Comparison of ENCODE assay signal across 11 cellular contexts in the genomic region with DNA sequence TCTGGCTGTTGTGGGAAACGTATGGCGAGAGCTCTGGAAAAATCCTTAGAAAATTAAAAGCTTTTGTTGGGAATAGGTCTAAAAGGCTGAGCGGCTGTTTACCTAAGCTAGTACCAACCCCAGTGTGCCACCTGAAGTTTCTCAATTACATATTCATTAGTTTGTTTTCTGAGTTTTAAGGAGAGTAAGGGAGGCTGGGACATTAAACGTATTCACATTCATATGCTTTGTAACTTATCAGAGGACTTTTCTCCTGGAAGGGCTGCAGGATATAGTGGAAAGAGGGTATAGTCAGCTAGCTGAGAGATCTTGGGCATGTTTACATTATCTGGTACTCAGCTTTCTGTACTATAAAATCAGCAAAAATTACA. TPM values are rescaled to one million over a fixed set of nuclear protein-coding genes. Genes with fewer than 3 reads are reported as not detected.
DNase-seq lines count a peak whose midpoint lies in the region; ATAC-seq, FAIRE-seq and TF ChIP-seq lines count a peak whose summit lies in the region.
"Had no signal": no experiment of that assay in that cellular context is flagged by ENCODE, and none has a peak within 500 bp of the region (broad histone marks: within the 10 kb centered on the region; RNA-seq: fewer than 3 reads in every experiment).

No MANE protein-coding gene starts in this region.

- intact Hi-C loops in IMR-90 (cut with micrococcal nuclease) (loop anchor here (5.0 kb wide), 3 partner anchors 85 to 390 kb away; no protein-coding TSS in a partner anchor), thyroid gland (cut with DNase I) (loop anchor here (10.0 kb wide), 1 partner anchor 127 kb away; no protein-coding TSS in a partner anchor)

- peak overlapping the region; percentile 57; the same call in 1 of the 3 replicates for H2BK15ac ChIP-seq in IMR-90 (ENCODE audit: low read depth, low read length)

- H3K9me1 ChIP-seq in IMR-90 (ENCODE audit: insufficient read depth, low read length): no peaks in the 10 kb centered on the region
- H3K9me1 ChIP-seq in keratinocyte (ENCODE audit: control insufficient read depth, extremely low read depth, insufficient read depth, low read length): no peaks in the 10 kb centered on the region

- peak overlapping the region; percentile 85; the same call in 1 of the 2 replicates for H3K18ac ChIP-seq in IMR-90 (ENCODE audit: low read depth, low read length)

- POLR2A ChIA-PET in IMR-90 (lab: Charles Lee; ENCODE audit: unreplicated experiment): no interaction called here

- H3K4me1 ChIP-seq in IMR-90 (ENCODE audit: control insufficient read depth, insufficient read depth, low read length) (peaks cover 10% of the 10 kb centered on the region; the same call in 1 of the 2 replicates), keratinocyte (ENCODE audit: control insufficient read depth, extremely low read depth, insufficient read depth, low read length) (peaks cover 23% of the 10 kb centered on the region), thyroid gland (peaks cover under 1 to 5% of the 10 kb centered on the region in 2 donors)

- H3K79me2 ChIP-seq in keratinocyte (ENCODE audit: control insufficient read depth, insufficient read depth, low read length): peaks cover 30% of the 10 kb centered on the region

- H3K56ac ChIP-seq in IMR-90 (ENCODE audit: extremely low read depth, insufficient read depth, low read length): peak overlapping the region; percentile 81; the same call in 1 of the 2 replicates

- dilution Hi-C loops in IMR-90 (cut with HindIII; ENCODE audit: low sequenced_read_pairs, unreplicated experiment) (no loop called here), keratinocyte (cut with MboI; ENCODE audit: extremely low pct_ligation_motif_present, low sequenced_read_pairs) (no loop called here)

- 0 out of 2 replicates have a peak overlapping the region, but pooled peaks have one; percentile 2 for H2BK20ac ChIP-seq in IMR-90 (ENCODE audit: low read depth, low read length)

- peak; percentile 4 for DNase-seq in IMR-90
- DNase-seq in astrocyte of the cerebellum (ENCODE audit: low read depth): no peak
- DNase-seq in keratinocyte (ENCODE audit: low read depth, low spot score): no peak
- DNase-seq in thyroid gland: no peak
- DNase-seq in T-helper 1 cell: no peak
- DNase-seq in AML-193 (lab: John Stamatoyannopoulos, UW): no peak
- DNase-seq: activated CD4-positive, alpha-beta T cell treated with anti-CD3 and anti-CD28 coated beads, Interleukin-2, amount 10 ng/mL, durations not matched to agents 24 days and 14 days; NK-92 treated with Interleukin-12 subunit alpha and Interleukin-12 subunit beta, amount 100 ng/mL, for 24 hours had no signal

- ATAC-seq in IMR-90 (ENCODE audit: low read depth) (no peak), HG03342 (IDR thresholded peaks at IDR 0.05; ENCODE audit: unreplicated experiment) (no peak)
- ATAC-seq: GM12878 had no signal

- no peak overlapping the region for H2AK9ac ChIP-seq in IMR-90 (replicated peaks; ENCODE audit: low read depth, low read length, poor library complexity)

- H3K4me2 ChIP-seq in IMR-90 (ENCODE audit: low read depth, low read length) (peak overlapping the region; percentile 91), keratinocyte (ENCODE audit: control insufficient read depth, extremely low read depth, insufficient read depth, low read depth, low read length) (peak overlapping the region; percentile 91)

- peak overlapping the region; percentile 25 for H2BK5ac ChIP-seq in IMR-90 (ENCODE audit: low read depth, low read length, poor library complexity, severe bottlenecking)

- no TSS peak for BruUV-seq in IMR-90 (replicated peaks; lab: Mats Ljungman, UMichigan)

- in situ Hi-C loops in IMR-90 (cut with MboI; ENCODE audit: low sequenced_read_pairs) (no loop called here), astrocyte of the cerebellum (cut with HindIII; ENCODE audit: low sequenced_read_pairs) (no loop called here)

- H2AK5ac ChIP-seq in IMR-90 (ENCODE audit: low read depth, low read length): no peak overlapping the region

- no peak for TF ChIP-seq CTCF in IMR-90 (conservative IDR thresholded peaks at IDR 0.05; ENCODE audit: low read depth, low read length)
- TF ChIP-seq CTCF in astrocyte of the cerebellum (IDR thresholded peaks at IDR 0.05; ENCODE audit: low read depth, low read length, missing control alignments): no peak
- no peak for TF ChIP-seq CTCF in keratinocyte (optimal IDR thresholded peaks at IDR 0.05 in 1 of 3, IDR thresholded peaks at IDR 0.05 in 1 of 3, conservative IDR thresholded peaks at IDR 0.05 in 1 of 3; ENCODE audit: extremely low read depth in 1 of 3, insufficient read depth in 2 of 3, low read length in 3 of 3)
- TF ChIP-seq CTCF in thyroid gland (IDR thresholded peaks at IDR 0.05): no peak

- no peaks in the 10 kb centered on the region for H3K9me3 ChIP-seq in IMR-90 (ENCODE audit: control insufficient read depth, insufficient read depth, low read length)
- no peaks in the 10 kb centered on the region for H3K9me3 ChIP-seq in keratinocyte (ENCODE audit: control insufficient read depth, low read depth, low read length)
- H3K9me3 ChIP-seq in thyroid gland: no peaks in the 10 kb centered on the region

- FAIRE-seq in keratinocyte (lab: Jason Lieb, UNC): no peak
- FAIRE-seq: colon, GM12878 had no signal

- TF ChIP-seq POLR2A in IMR-90 (IDR thresholded peaks at IDR 0.05; ENCODE audit: low read depth, low read length): no peak
- TF ChIP-seq POLR2A in thyroid gland (IDR thresholded peaks at IDR 0.05): no peak

- CTCF ChIA-PET in IMR-90 (lab: Yijun Ruan, JAX): no interaction called here

- H2BK120ac ChIP-seq in IMR-90 (ENCODE audit: low read depth, low read length): peak overlapping the region; percentile 77; the same call in 1 of the 2 replicates

- no peaks in the 10 kb centered on the region; the same call in none of the 2 replicates for H4K20me1 ChIP-seq in IMR-90 (ENCODE audit: insufficient read depth, low read length)
- no peaks in the 10 kb centered on the region for H4K20me1 ChIP-seq in keratinocyte (ENCODE audit: control insufficient read depth, extremely low read depth, insufficient read depth, low read length)

- peak overlapping the region; percentile 28 to 35; a peak in 3 of 4 replicates for H4K8ac ChIP-seq in IMR-90 (ENCODE audit: low read depth in 2 of 2, low read length in 2 of 2)

- TF ChIP-seq RAD21 in IMR-90 (IDR thresholded peaks at IDR 0.05; ENCODE audit: low read length): no peak

- H3K9ac ChIP-seq in IMR-90 (ENCODE audit: low read depth, low read length) (peak overlapping the region; percentile 65; the same call in 1 of the 2 replicates), keratinocyte (ENCODE audit: control insufficient read depth, extremely low read depth, insufficient read depth, low read length) (peak overlapping the region; percentile 94)

- no CpG with 5 or more reads among the region's 4 CpGs for WGBS in IMR-90 (ENCODE audit: extremely low coverage in 2 of 2, insufficient read length in 1 of 2), 2 experiments
- WGBS in thyroid gland, 2 donors: 60 to 62% methylated on average over 4 of the region's 4 CpGs

- peak overlapping the region; percentile 83; the same call in 1 of the 2 replicates for H4K91ac ChIP-seq in IMR-90 (ENCODE audit: insufficient read depth, low read depth, low read length)

- H3K27me3 ChIP-seq in IMR-90 (ENCODE audit: control insufficient read depth, insufficient read depth, low read length) (no peaks in the 10 kb centered on the region), keratinocyte (ENCODE audit: control insufficient read depth, extremely low read depth, insufficient read depth, low read length) (no peaks in the 10 kb centered on the region), thyroid gland (no peaks in the 10 kb centered on the region)

- peak overlapping the region; percentile 86 for H3K4ac ChIP-seq in IMR-90 (ENCODE audit: low read depth, low read length)

- H3K4me3 ChIP-seq in IMR-90 (ENCODE audit: insufficient read depth, low read depth, low read length) (peak overlapping the region; percentile 96; the same call in 1 of the 2 replicates), astrocyte of the cerebellum (ENCODE audit: low read depth, low read length) (peak overlapping the region; percentile 92), keratinocyte (ENCODE audit: control insufficient read depth in 2 of 3, extremely low read depth in 1 of 3, insufficient read depth in 2 of 3, low read depth in 1 of 3, low read length in 3 of 3) (peak overlapping the region; percentile 66 to 92 (median 69)), thyroid gland (replicated peaks in 1 of 3) (no peak overlapping the region)
- H3K4me3 ChIP-seq: GM12878 had no signal

- no peak overlapping the region; the same call in 1 of the 2 replicates for H4K5ac ChIP-seq in IMR-90 (ENCODE audit: low read depth, low read length)

- peaks cover 3 to 15% of the 10 kb centered on the region in 2 experiments; a peak in 2 of 4 replicates for H3K79me1 ChIP-seq in IMR-90 (ENCODE audit: low read depth in 1 of 2, low read length in 2 of 2)

- peak overlapping the region; percentile 91; the same call in 1 of the 2 replicates for H3K23ac ChIP-seq in IMR-90 (ENCODE audit: low read depth, low read length)

- no peak overlapping the region for H2AFZ ChIP-seq in IMR-90 (replicated peaks; ENCODE audit: low read length, poor library complexity)
- H2AFZ ChIP-seq in keratinocyte (ENCODE audit: control insufficient read depth, low read length): peak overlapping the region; percentile 54

- peak overlapping the region; percentile 77; the same call in 1 of the 2 replicates for H3K14ac ChIP-seq in IMR-90 (replicated peaks; ENCODE audit: low read depth, low read length)

- no peak overlapping the region for H3K27ac ChIP-seq in IMR-90 (ENCODE audit: insufficient read depth, low read length)
- H3K27ac ChIP-seq in keratinocyte (ENCODE audit: control insufficient read depth, insufficient read depth, low read length): peak overlapping the region; percentile 99
- H3K27ac ChIP-seq in thyroid gland: peak overlapping the region; percentile 94 to 98 (median 96)

- H3K36me3 ChIP-seq in IMR-90 (ENCODE audit: control insufficient read depth, insufficient read depth, low read length) (no peaks in the 10 kb centered on the region), keratinocyte (ENCODE audit: control insufficient read depth in 2 of 2, extremely low read depth in 1 of 2, insufficient read depth in 2 of 2, low read length in 2 of 2) (peaks cover 0 to 2% of the 10 kb centered on the region in 2 experiments), thyroid gland (no peaks in the 10 kb centered on the region)

RNA-seq across cellular contexts. Expression of a gene that starts 1.5 kb away (rescaled TPM):
- 13.6 and 34.4 TPM in 2 replicates for total RNA-seq in IMR-90 (2012; rRNA removed)
- polyA plus RNA-seq in IMR-90 (2012; rRNA removed): 13.2 and 13.3 TPM in 2 replicates
- 9.8 and 10.8 TPM in 2 replicates for polyA plus RNA-seq in IMR-90 (2012; cell fraction: cytosol; rRNA removed)
- polyA plus RNA-seq in IMR-90 (2012; cell fraction: nucleus; rRNA removed; ENCODE audit: low replicate concordance): 18.7 and 33.9 TPM in 2 replicates
- polyA plus RNA-seq in keratinocyte: 16.3 to 41.1 TPM (median 23.4 TPM) in 3 replicates
- 437 TPM for polyA plus RNA-seq in keratinocyte (2011; ENCODE audit: low read depth)
- polyA plus RNA-seq in keratinocyte (2011; cell fraction: cytosol; rRNA removed): 12.6 and 20.6 TPM in 2 replicates
- 44.6 and 61.7 TPM in 2 replicates for polyA plus RNA-seq in keratinocyte (2011; cell fraction: nucleus; rRNA removed)
- polyA plus RNA-seq in keratinocyte (2012; ENCODE audit: low replicate concordance): 35.6 and 56.4 TPM in 2 replicates
- polyA minus RNA-seq in keratinocyte: 4.4 to 26.8 TPM (median 10.9 TPM) in 3 replicates
- 44.3 TPM for polyA minus RNA-seq in keratinocyte (2011; cell fraction: cytosol; rRNA and poly(A)+ RNA removed)
- polyA minus RNA-seq in keratinocyte (2011; cell fraction: nucleus; rRNA and poly(A)+ RNA removed): 36.2 and 73.8 TPM in 2 replicates
- 100 to 1,000 TPM in 1 of 4 donors, 10 to 100 TPM in 3; 83.7 to 125 (median 86.4) TPM for total RNA-seq in thyroid gland

Comparison
In these comparisons a context has a peak if more than half of its experiments do, and no peak if none do; other contexts are left out.
1. H3K4me3 ChIP-seq: peak in IMR-90 (single experiment), astrocyte of the cerebellum (single experiment) and keratinocyte (3 of 3); none in thyroid gland (0 of 3).